9 cellular contexts compared by ENCODE assay signal in genomic region chr3:127457746-127458145, GRCh38.
"Had no signal": no experiment of that assay in that cellular context is flagged by ENCODE, and none has a peak within 500 bp of the region (broad histone marks: within the 10 kb centered on the region; RNA-seq: fewer than 3 reads in every experiment).

No MANE protein-coding gene starts in this region.

- ATAC-seq: activated CD8-positive, alpha-beta T cell treated with anti-CD3 and anti-CD28 coated beads, Interleukin-2, amount 10 ng/mL, durations not matched to agents 7 days and 5 days; naive thymus-derived CD4-positive, alpha-beta T cell had no signal

- DNase-seq: activated CD8-positive, alpha-beta T cell treated with anti-CD3 and anti-CD28 coated beads, Interleukin-2, amount 10 ng/mL, durations not matched to agents 7 days and 5 days; activated naive CD4-positive, alpha-beta T cell treated with anti-CD3 and anti-CD28 coated beads, Interleukin-2, amount 10 ng/mL, durations not matched to agents 7 days and 5 days; central memory CD4-positive, alpha-beta T cell; erythroblast; hippocampal formation; naive thymus-derived CD4-positive, alpha-beta T cell; T-cell; WERI-Rb-1 had no signal

- H3K27ac ChIP-seq: thoracic aorta, WERI-Rb-1 had no signal
